1 cellular context compared by ENCODE assay signal in the genomic region with DNA sequence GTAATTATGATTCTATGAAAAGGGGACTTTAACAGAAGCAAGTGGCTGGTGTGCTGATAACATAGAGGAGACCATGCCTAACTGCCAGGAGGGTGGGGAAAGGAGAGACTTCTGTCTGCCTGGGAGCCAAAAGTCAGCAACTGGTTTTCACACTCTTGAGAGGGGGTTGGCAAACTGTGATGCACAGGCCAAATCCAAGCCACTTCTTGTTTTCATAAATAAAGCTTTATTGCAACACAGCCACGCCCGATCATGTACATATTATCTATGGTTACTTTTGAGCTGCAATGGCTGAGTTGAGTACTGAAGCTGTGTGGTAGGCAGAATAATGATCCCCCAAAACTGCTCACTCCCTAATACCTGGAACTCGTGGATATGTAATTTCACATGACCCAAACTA.
TF ChIP-seq lines count a peak whose summit lies in the region.

No MANE protein-coding gene starts in this region.

TF ChIP-seq in K562, 482 proteins besides CTCF, POLR2A, EP300 and RAD21 (continued from another document):
- TF ChIP-seq, protein P1, sequence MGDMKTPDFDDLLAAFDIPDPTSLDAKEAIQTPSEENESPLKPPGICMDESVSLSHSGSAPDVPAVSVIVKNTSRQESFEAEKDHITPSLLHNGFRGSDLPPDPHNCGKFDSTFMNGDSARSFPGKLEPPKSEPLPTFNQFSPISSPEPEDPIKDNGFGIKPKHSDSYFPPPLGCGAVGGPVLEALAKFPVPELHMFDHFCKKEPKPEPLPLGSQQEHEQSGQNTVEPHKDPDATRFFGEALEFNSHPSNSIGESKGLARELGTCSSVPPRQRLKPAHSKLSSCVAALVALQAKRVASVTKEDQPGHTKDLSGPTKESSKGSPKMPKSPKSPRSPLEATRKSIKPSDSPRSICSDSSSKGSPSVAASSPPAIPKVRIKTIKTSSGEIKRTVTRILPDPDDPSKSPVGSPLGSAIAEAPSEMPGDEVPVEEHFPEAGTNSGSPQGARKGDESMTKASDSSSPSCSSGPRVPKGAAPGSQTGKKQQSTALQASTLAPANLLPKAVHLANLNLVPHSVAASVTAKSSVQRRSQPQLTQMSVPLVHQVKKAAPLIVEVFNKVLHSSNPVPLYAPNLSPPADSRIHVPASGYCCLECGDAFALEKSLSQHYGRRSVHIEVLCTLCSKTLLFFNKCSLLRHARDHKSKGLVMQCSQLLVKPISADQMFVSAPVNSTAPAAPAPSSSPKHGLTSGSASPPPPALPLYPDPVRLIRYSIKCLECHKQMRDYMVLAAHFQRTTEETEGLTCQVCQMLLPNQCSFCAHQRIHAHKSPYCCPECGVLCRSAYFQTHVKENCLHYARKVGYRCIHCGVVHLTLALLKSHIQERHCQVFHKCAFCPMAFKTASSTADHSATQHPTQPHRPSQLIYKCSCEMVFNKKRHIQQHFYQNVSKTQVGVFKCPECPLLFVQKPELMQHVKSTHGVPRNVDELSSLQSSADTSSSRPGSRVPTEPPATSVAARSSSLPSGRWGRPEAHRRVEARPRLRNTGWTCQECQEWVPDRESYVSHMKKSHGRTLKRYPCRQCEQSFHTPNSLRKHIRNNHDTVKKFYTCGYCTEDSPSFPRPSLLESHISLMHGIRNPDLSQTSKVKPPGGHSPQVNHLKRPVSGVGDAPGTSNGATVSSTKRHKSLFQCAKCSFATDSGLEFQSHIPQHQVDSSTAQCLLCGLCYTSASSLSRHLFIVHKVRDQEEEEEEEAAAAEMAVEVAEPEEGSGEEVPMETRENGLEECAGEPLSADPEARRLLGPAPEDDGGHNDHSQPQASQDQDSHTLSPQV (IDR thresholded peaks at IDR 0.05), result no peak
TF ChIP-seq in K562: peak in this region for 1.
